Comparison of ENCODE assay signal across 8 cellular contexts in the genomic region with DNA sequence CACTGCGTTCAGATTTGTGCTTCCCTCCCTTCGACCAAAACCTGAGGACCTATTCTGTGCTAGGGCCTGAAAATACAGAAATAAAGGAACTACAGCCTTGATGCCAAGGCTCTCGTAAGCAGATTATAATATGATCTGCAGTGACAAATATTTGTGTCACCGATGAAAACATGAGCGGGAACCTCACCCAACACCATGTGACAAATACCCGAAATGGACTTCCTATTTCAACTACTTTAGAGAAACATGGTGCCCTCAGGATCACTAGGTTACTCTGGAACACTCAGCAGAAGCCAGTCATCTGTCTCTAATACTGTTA. TPM values are rescaled to one million over a fixed set of nuclear protein-coding genes. Genes with fewer than 3 reads are reported as not detected.
DNase-seq lines count a peak whose midpoint lies in the region; ATAC-seq and TF ChIP-seq lines count a peak whose summit lies in the region.

No MANE protein-coding gene starts in this region.

- TF ChIP-seq CTCF in Calu3 (IDR thresholded peaks at IDR 0.05; ENCODE audit: unreplicated experiment) (no peak), KMS-11 (conservative IDR thresholded peaks at IDR 0.05; ENCODE audit: low read depth, low read length) (no peak), mammary epithelial cell (conservative IDR thresholded peaks at IDR 0.05 in 1 of 2, IDR thresholded peaks at IDR 0.05 in 1 of 2; ENCODE audit: extremely low read depth in 1 of 2, insufficient read depth in 1 of 2, low read depth in 1 of 2, low read length in 2 of 2) (no peak)

- H3K4me3 ChIP-seq in KMS-11 (IDR thresholded peaks at IDR 0.05; ENCODE audit: insufficient read depth, low read depth, low read length) = no peak overlapping the region
- H3K4me3 ChIP-seq in mammary epithelial cell (replicated peaks in 1 of 3; ENCODE audit: insufficient read depth in 1 of 3, low read depth in 2 of 3, low read length in 3 of 3) = peak overlapping the region; percentile 94 to 95 (median 94)
- peak overlapping the region; percentile 42 to 83 for H3K4me3 ChIP-seq in aorta (ENCODE audit: low read length in 2 of 2)

- no peak overlapping the region for H3K27ac ChIP-seq in KMS-11
- no peak overlapping the region for H3K27ac ChIP-seq in mammary epithelial cell (ENCODE audit: insufficient read depth, low read depth, low read length)
- H3K27ac ChIP-seq in aorta (ENCODE audit: low read depth in 1 of 2, low read length in 2 of 2) = peak overlapping the region in 1 of 2 donors; percentile 61

- H3K27ac Mint-ChIP-seq in Calu3 (ENCODE audit: unreplicated experiment) = no peak overlapping the region
- peak overlapping the region; percentile 81 for H3K27ac Mint-ChIP-seq in memory B cell

- CTCF ChIA-PET in Calu3 (lab: Charles Lee) (no interaction called here), mammary epithelial cell (lab: Charles Lee; ENCODE audit: low non-redundant PET) (no interaction called here)

- no peaks in the 10 kb centered on the region for H3K9me3 Mint-ChIP-seq in Calu3 (ENCODE audit: low read depth, unreplicated experiment)
- no peaks in the 10 kb centered on the region for H3K9me3 Mint-ChIP-seq in memory B cell

- H3K4me1 Mint-ChIP-seq in Calu3 (ENCODE audit: low read depth, unreplicated experiment) = peaks cover 19% of the 10 kb centered on the region
- H3K4me1 Mint-ChIP-seq in memory B cell = peaks cover 12% of the 10 kb centered on the region

- no peak for DNase-seq in Calu3
- no peak for DNase-seq in mammary epithelial cell
- no peak for DNase-seq in memory B cell (ENCODE audit: low spot score in 2 of 2)
- no peak for DNase-seq in aorta
- DNase-seq in GDM1 (lab: John Stamatoyannopoulos, UW) = no peak
- DNase-seq in DMS79 treated with DMSO at 0.1 percent for 48 hours (lab: John Stamatoyannopoulos, UW) = no peak

- H4K20me1 ChIP-seq in KMS-11 (ENCODE audit: insufficient read depth) (no peaks in the 10 kb centered on the region), mammary epithelial cell (ENCODE audit: insufficient read depth, low read length) (no peaks in the 10 kb centered on the region)

- peak overlapping the region; percentile 93; the same call in 1 of the 2 replicates for H2AFZ ChIP-seq in KMS-11 (ENCODE audit: low read depth)
- H2AFZ ChIP-seq in mammary epithelial cell (ENCODE audit: low read depth, low read length) = peak overlapping the region; percentile 100

- peak overlapping the region; percentile 49 for H3K4me2 ChIP-seq in KMS-11
- H3K4me2 ChIP-seq in mammary epithelial cell (ENCODE audit: insufficient read depth, low read depth, low read length) = peak overlapping the region; percentile 99

- intact Hi-C loops in Calu3 (cut with micrococcal nuclease; ENCODE audit: unreplicated experiment) (no loop called here), mammary epithelial cell (cut with micrococcal nuclease) (no loop called here), aorta (cut with DNase I) (no loop called here)

- H3K9me3 ChIP-seq in mammary epithelial cell (replicated peaks; ENCODE audit: insufficient read depth, low read length) (no peaks in the 10 kb centered on the region), aorta (ENCODE audit: control insufficient read depth, low read length) (no peaks in the 10 kb centered on the region)

- no peaks in the 10 kb centered on the region for H3K36me3 ChIP-seq in KMS-11 (ENCODE audit: insufficient read depth)
- H3K36me3 ChIP-seq in mammary epithelial cell (ENCODE audit: insufficient read depth, low read length) = peaks cover 2% of the 10 kb centered on the region
- H3K36me3 ChIP-seq in aorta (ENCODE audit: control insufficient read depth in 1 of 2, insufficient read depth in 2 of 2, low read length in 1 of 2) = no peaks in the 10 kb centered on the region

- dilution Hi-C loops in mammary epithelial cell (cut with HindIII; ENCODE audit: low sequenced_read_pairs) = no loop called here

- H3K4me1 ChIP-seq in KMS-11 (ENCODE audit: low read depth, poor library complexity, severe bottlenecking) (peaks cover 26% of the 10 kb centered on the region), mammary epithelial cell (ENCODE audit: insufficient read depth, low read length) (peaks cover 16% of the 10 kb centered on the region), aorta (ENCODE audit: control insufficient read depth in 1 of 2, insufficient read depth in 2 of 2, low read length in 2 of 2) (no peaks in the 10 kb centered on the region)

- H3K27me3 Mint-ChIP-seq in Calu3 (ENCODE audit: unreplicated experiment) = no peaks in the 10 kb centered on the region
- H3K27me3 Mint-ChIP-seq in memory B cell = peaks cover 5% of the 10 kb centered on the region

- TSS peak; percentile 37 for BruUV-seq in Calu3 (replicated peaks; lab: Mats Ljungman, UMichigan)
- BruUV-seq in mammary epithelial cell (replicated peaks; lab: Mats Ljungman, UMichigan) = TSS peak; percentile 79

- H3K27me3 ChIP-seq in KMS-11 (ENCODE audit: insufficient read depth, low read depth) = no peaks in the 10 kb centered on the region
- no peaks in the 10 kb centered on the region for H3K27me3 ChIP-seq in mammary epithelial cell (ENCODE audit: insufficient read depth, low read length)
- H3K27me3 ChIP-seq in aorta (ENCODE audit: control insufficient read depth in 1 of 2, insufficient read depth in 2 of 2, low read length in 1 of 2) = no peaks in the 10 kb centered on the region

- H3K9ac ChIP-seq in KMS-11 (no peak overlapping the region), mammary epithelial cell (ENCODE audit: insufficient read depth, low read length) (peak overlapping the region; percentile 2)

- H3K79me2 ChIP-seq in KMS-11 (ENCODE audit: insufficient read depth, low read depth) (peaks cover 21% of the 10 kb centered on the region), mammary epithelial cell (ENCODE audit: insufficient read depth, low read length) (peaks cover 41% of the 10 kb centered on the region)

- in situ Hi-C loops in mammary epithelial cell (cut with MboI; ENCODE audit: low sequenced_read_pairs in 2 of 2) = no loop called here

- WGBS in mammary epithelial cell (ENCODE audit: low coverage, missing lambda C conversion rate) = 25% methylated on average over 6 of the region's 6 CpGs
- WGBS in aorta, 2 donors = 37 to 40% methylated on average over 6 of the region's 6 CpGs

- peaks cover 21% of the 10 kb centered on the region for H3K36me3 Mint-ChIP-seq in Calu3 (ENCODE audit: insufficient read depth, unreplicated experiment)
- peaks cover 10% of the 10 kb centered on the region for H3K36me3 Mint-ChIP-seq in memory B cell

- peak overlapping the region; percentile 90 for H3K4me3 Mint-ChIP-seq in Calu3 (ENCODE audit: low read depth, unreplicated experiment)
- peak overlapping the region; percentile 92 for H3K4me3 Mint-ChIP-seq in memory B cell

- ATAC-seq in memory B cell (ENCODE audit: low read depth) (peak; percentile 54), aorta (ENCODE audit: low FRiP score) (peak; percentile 52), HG03097 (IDR thresholded peaks at IDR 0.05; ENCODE audit: low FRiP score, unreplicated experiment) (no peak)

RNA-seq across cellular contexts. Expression of gene VAMP3, which starts 0.5 kb away (rescaled TPM):
- total RNA-seq in Calu3 (2022) (57.8 and 65.9 TPM in 2 replicates), mammary epithelial cell (100 to 1,000 TPM; 110 to 115 TPM), aorta (100 to 1,000 TPM; 107 to 112 TPM)
- polyA plus RNA-seq in mammary epithelial cell (96.6 TPM), aorta (100 to 1,000 TPM in 1 of 2 donors, 10 to 100 TPM in 1; 95.8 to 141 TPM)
- polyA minus RNA-seq in mammary epithelial cell = 188 TPM

RNA-seq across cellular contexts. Expression of gene PER3, which starts 13.5 kb away (rescaled TPM):
- total RNA-seq in Calu3 (2022) (3.7 and 3.8 TPM in 2 replicates), mammary epithelial cell (1 to 10 TPM; 3.7 to 6.4 TPM), aorta (10 to 100 TPM in 1 of 2 donors, 1 to 10 TPM in 1; 8.9 to 49.0 TPM)
- polyA plus RNA-seq in mammary epithelial cell (5.1 TPM), aorta (10 to 100 TPM in 1 of 2 donors, 1 to 10 TPM in 1; 4.4 to 21.2 TPM)
- 3.6 TPM for polyA minus RNA-seq in mammary epithelial cell
